ENCODE assay signal across 8 cellular contexts in the genomic region with DNA sequence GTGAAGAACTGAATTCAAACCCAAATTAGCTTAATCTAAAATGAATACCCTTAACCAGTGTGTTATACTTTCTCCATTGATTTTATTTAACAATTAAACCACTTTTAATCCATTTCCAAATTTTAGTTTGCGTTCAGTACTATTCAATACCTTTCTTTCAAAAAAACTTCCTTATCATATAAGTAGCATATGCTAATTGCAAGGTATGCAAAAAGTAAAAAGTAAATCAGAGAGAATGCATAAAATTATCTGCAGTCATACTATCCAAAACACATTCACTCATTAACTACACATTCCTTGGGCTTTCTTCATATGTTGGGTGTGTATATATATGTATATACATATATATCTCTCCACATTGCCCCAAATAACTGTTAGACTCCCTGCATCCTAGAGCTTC.
"Had no signal": no experiment of that assay in that cellular context is flagged by ENCODE, and none has a peak within 500 bp of the region (broad histone marks: within the 10 kb centered on the region; RNA-seq: fewer than 3 reads in every experiment).

No MANE protein-coding gene starts in this region.

- FAIRE-seq: G401.6, GM12878, GM12891, GM12892, GM18507, GM19239 had no signal

- DNase-seq: GDM1, GF-D8 had no signal

- ATAC-seq: GM12878 had no signal

- H3K4me3 ChIP-seq: GM12878 had no signal
